In genomic region chr7:150838965-150839650, GRCh38 we compare ENCODE assay signal across 26 cellular contexts. TPM values are rescaled to one million over a fixed set of nuclear protein-coding genes. Genes with fewer than 3 reads are reported as not detected.
"Had no signal": no experiment of that assay in that cellular context is flagged by ENCODE, and none has a peak within 500 bp of the region (broad histone marks: within the 10 kb centered on the region; RNA-seq: fewer than 3 reads in every experiment).

No MANE protein-coding gene starts in this region.

- H3K9me3 ChIP-seq: breast epithelium, mucosa of descending colon, SK-N-SH, vagina had no signal

- H3K27ac ChIP-seq: breast epithelium, neural progenitor cell, spleen, tibial nerve, vagina had no signal

- H3K27ac Mint-ChIP-seq: activated CD4-positive, alpha-beta memory T cell treated with anti-CD3 and anti-CD28 coated beads, Interleukin-2, amount 10 ng/mL, durations not matched to agents 7 days and 5 days; activated T-cell treated with anti-CD3 and anti-CD28 coated beads, Interleukin-2, amount 50 U/mL, for 72 hours; neural progenitor cell; stimulated activated naive B cell treated with anti-CD40 and anti-IgM and Interleukin-4, amounts not matched to agents 10 μg/mL and 1 μg/mL and 100 μg/mL, for 72 hours; T-cell had no signal

- H3K4me1 Mint-ChIP-seq: activated CD4-positive, alpha-beta memory T cell treated with anti-CD3 and anti-CD28 coated beads, Interleukin-2, amount 10 ng/mL, durations not matched to agents 7 days and 5 days; naive B cell; neural progenitor cell; stimulated activated naive B cell treated with anti-CD40 and anti-IgM and Interleukin-4, amounts not matched to agents 10 μg/mL and 1 μg/mL and 100 μg/mL, for 72 hours; T-cell had no signal

- ATAC-seq: activated T-cell treated with anti-CD3 and anti-CD28 coated beads, Interleukin-2, amount 50 U/mL, for 72 hours; mucosa of descending colon; sciatic nerve; stimulated activated naive B cell treated with anti-CD40 and anti-IgM and Interleukin-4, amounts not matched to agents 10 μg/mL and 1 μg/mL and 100 μg/mL, for 72 hours; T-cell had no signal

- H3K9me3 Mint-ChIP-seq: activated CD4-positive, alpha-beta memory T cell treated with anti-CD3 and anti-CD28 coated beads, Interleukin-2, amount 10 ng/mL, durations not matched to agents 7 days and 5 days; activated T-cell treated with anti-CD3 and anti-CD28 coated beads, Interleukin-2, amount 50 U/mL, for 72 hours; neural progenitor cell; stimulated activated naive B cell treated with anti-CD40 and anti-IgM and Interleukin-4, amounts not matched to agents 10 μg/mL and 1 μg/mL and 100 μg/mL, for 72 hours; T-cell had no signal

- DNase-seq: activated CD4-positive, alpha-beta memory T cell treated with anti-CD3 and anti-CD28 coated beads, Interleukin-2, amount 10 ng/mL, durations not matched to agents 7 days and 5 days; activated CD4-positive, alpha-beta T cell treated with anti-CD3 and anti-CD28 coated beads for 48 hours; activated CD4-positive, CD25-positive, alpha-beta regulatory T cell; activated effector memory CD4-positive, alpha-beta T cell treated with anti-CD3 and anti-CD28 coated beads, Interleukin-2, amount 50 U/mL, for 16 hours; activated naive CD4-positive, alpha-beta T cell treated with anti-CD3 and anti-CD28 coated beads, Interleukin-2, amount 50 U/mL, for 16 hours; activated T-cell treated with anti-CD3 and anti-CD28 coated beads, Interleukin-2, amount 50 U/mL, for 72 hours; mesenchymal stem cell; mucosa of descending colon; naive B cell; SK-N-SH; spleen; stimulated activated CD4-positive, alpha-beta T cell treated with anti-CD3 and anti-CD28 coated beads, Interleukin-4, amount 100 ng/mL, for 4 hours; stimulated activated naive B cell treated with anti-CD40 and anti-IgM and Interleukin-4, amounts not matched to agents 10 μg/mL and 1 μg/mL and 100 μg/mL, for 72 hours; T-cell; T-helper 9 cell had no signal

- H3K4me1 ChIP-seq: breast epithelium, neural progenitor cell, spleen, tibial nerve, vagina had no signal

- H3K9ac ChIP-seq: neural progenitor cell, SK-N-SH had no signal

- H3K4me3 ChIP-seq: breast epithelium, mucosa of descending colon, neural progenitor cell, spleen, tibial nerve, vagina had no signal

- H3K36me3 Mint-ChIP-seq: naive B cell; neural progenitor cell; stimulated activated naive B cell treated with anti-CD40 and anti-IgM and Interleukin-4, amounts not matched to agents 10 μg/mL and 1 μg/mL and 100 μg/mL, for 72 hours; T-cell had no signal

- H3K4me2 ChIP-seq: neural progenitor cell, SK-N-SH had no signal

- H3K4me3 Mint-ChIP-seq: activated CD4-positive, alpha-beta memory T cell treated with anti-CD3 and anti-CD28 coated beads, Interleukin-2, amount 10 ng/mL, durations not matched to agents 7 days and 5 days; activated T-cell treated with anti-CD3 and anti-CD28 coated beads, Interleukin-2, amount 50 U/mL, for 72 hours; naive B cell; neural progenitor cell; stimulated activated naive B cell treated with anti-CD40 and anti-IgM and Interleukin-4, amounts not matched to agents 10 μg/mL and 1 μg/mL and 100 μg/mL, for 72 hours; T-cell had no signal

- FAIRE-seq: astrocyte, frontal cortex had no signal

- H3K36me3 ChIP-seq: breast epithelium, neural progenitor cell, spleen, tibial nerve, vagina had no signal

- H3K27me3 ChIP-seq: neural progenitor cell, spleen, tibial nerve, vagina had no signal

- H2AFZ ChIP-seq: neural progenitor cell had no signal

RNA-seq across cellular contexts. Expression of gene AOC1, which starts 13.2 kb away (rescaled TPM):
- total RNA-seq: activated CD4-positive, alpha-beta memory T cell treated with anti-CD3 and anti-CD28 coated beads, Interleukin-2, amount 10 ng/mL, durations not matched to agents 7 days and 5 days; activated T-cell treated with anti-CD3 and anti-CD28 coated beads, Interleukin-2, amount 50 U/mL, for 72 hours; astrocyte; chondrocyte; dermis microvascular lymphatic vessel endothelial cell; frontal cortex; osteocyte; pulmonary artery endothelial cell; sciatic nerve; tibial nerve; vagina had no signal
- polyA plus RNA-seq: SK-N-SH had no signal

RNA-seq across cellular contexts. Expression of gene TMEM176A, which starts 38.5 kb away (rescaled TPM):
- total RNA-seq: activated CD4-positive, alpha-beta memory T cell treated with anti-CD3 and anti-CD28 coated beads, Interleukin-2, amount 10 ng/mL, durations not matched to agents 7 days and 5 days; astrocyte; chondrocyte; dermis microvascular lymphatic vessel endothelial cell; osteocyte; pulmonary artery endothelial cell had no signal
- polyA plus RNA-seq: SK-N-SH had no signal

RNA-seq across cellular contexts. Expression of gene TMEM176B, which starts 38.9 kb away (rescaled TPM):
- total RNA-seq: activated CD4-positive, alpha-beta memory T cell treated with anti-CD3 and anti-CD28 coated beads, Interleukin-2, amount 10 ng/mL, durations not matched to agents 7 days and 5 days; activated T-cell treated with anti-CD3 and anti-CD28 coated beads, Interleukin-2, amount 50 U/mL, for 72 hours; dermis microvascular lymphatic vessel endothelial cell; osteocyte; pulmonary artery endothelial cell had no signal
- polyA plus RNA-seq: SK-N-SH had no signal
